In genomic region chr3:197858133-197858532, GRCh38 we compare ENCODE assay signal across 1 cellular context.
TF ChIP-seq lines count a peak whose summit lies in the region.

No MANE protein-coding gene starts in this region.

TF ChIP-seq in GM23338, 12 proteins besides CTCF, POLR2A, EP300 and RAD21 (continued from another document):
- TF ChIP-seq ZNF462 (CRISPR knock-in tag; IDR thresholded peaks at IDR 0.05): no peak
- no peak for TF ChIP-seq NANOG (IDR thresholded peaks at IDR 0.05; ENCODE audit: borderline replicate concordance)
- TF ChIP-seq POLR2AphosphoS5 (IDR thresholded peaks at IDR 0.05; ENCODE audit: low read depth): no peak
- TF ChIP-seq STAT1 (IDR thresholded peaks at IDR 0.05; ENCODE audit: unreplicated experiment): no peak
- no peak for TF ChIP-seq EZH2phosphoT487 (IDR thresholded peaks at IDR 0.05; ENCODE audit: unreplicated experiment)
- no peak for TF ChIP-seq REST (IDR thresholded peaks at IDR 0.05; ENCODE audit: unreplicated experiment)
- TF ChIP-seq CREB1 (CRISPR knock-in tag; IDR thresholded peaks at IDR 0.05; ENCODE audit: low read depth): no peak
- no peak for TF ChIP-seq ZNF331 (CRISPR knock-in tag; IDR thresholded peaks at IDR 0.05; ENCODE audit: low read depth)
